18 cellular contexts compared by ENCODE assay signal in the genomic region with DNA sequence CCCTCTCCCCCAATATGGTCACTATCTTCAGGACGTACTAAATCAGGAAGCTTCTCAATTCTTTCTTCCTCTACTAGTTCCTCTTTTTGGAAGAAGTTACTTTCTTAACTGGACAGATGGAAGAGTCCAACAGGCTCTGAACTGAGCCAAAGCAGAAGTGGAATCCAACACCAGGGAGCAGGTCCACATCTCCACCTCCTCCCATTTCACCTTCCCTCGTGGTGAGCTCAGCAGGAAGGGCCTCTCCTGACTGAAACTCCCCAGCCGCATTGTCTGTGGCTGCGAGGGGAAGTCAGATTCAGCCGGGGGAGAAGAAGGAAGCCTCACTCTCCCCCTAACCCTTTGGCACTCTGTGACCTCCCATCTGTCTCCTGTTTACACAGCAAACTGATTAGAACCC.
DNase-seq lines count a peak whose midpoint lies in the region; ATAC-seq, FAIRE-seq and TF ChIP-seq lines count a peak whose summit lies in the region.
"Had no signal": no experiment of that assay in that cellular context is flagged by ENCODE, and none has a peak within 500 bp of the region (broad histone marks: within the 10 kb centered on the region; RNA-seq: fewer than 3 reads in every experiment).

No MANE protein-coding gene starts in this region.

- WGBS in right lobe of liver (ENCODE audit: insufficient coverage, low coverage, low lambda C conversion rate, missing lambda C conversion rate): 16% methylated on average over 4 of the region's 5 CpGs
- WGBS in HepG2 (ENCODE audit: low lambda C conversion rate): 5% methylated on average over 4 of the region's 5 CpGs
- WGBS in heart right ventricle, 2 donors: 46 to 48% methylated on average over 5 of the region's 5 CpGs

- in situ Hi-C loops in HepG2 (cut with HindIII; ENCODE audit: extremely low pct_ligation_motif_present, low pct_unique_long_range_greater_than_20kb): no loop called here

- no peak for DNase-seq in right lobe of liver
- DNase-seq in HepG2 (ENCODE audit: low spot score): no peak
- no peak for DNase-seq in heart right ventricle
- no peak for DNase-seq in NK-92 (lab: John Stamatoyannopoulos, UW; ENCODE audit: unreplicated experiment)
- no peak for DNase-seq in epidermal melanocyte (ENCODE audit: insufficient read length, low spot score)
- DNase-seq: activated CD8-positive, alpha-beta memory T cell treated with anti-CD3 and anti-CD28 coated beads, Interleukin-2, amount 50 U/mL, for 4 hours; NCI-H1417 treated with DMSO at 0.1 percent for 48 hours; NCI-H526; SJCRH30 had no signal

- H3K36me3 ChIP-seq in right lobe of liver (no peaks in the 10 kb centered on the region), HepG2 (replicated peaks in 1 of 2; ENCODE audit: control insufficient read depth in 1 of 2, insufficient read depth in 2 of 2, low read length in 2 of 2) (no peaks in the 10 kb centered on the region), OCI-LY3 (replicated peaks; ENCODE audit: low read depth, low read length) (peaks cover 13% of the 10 kb centered on the region), heart right ventricle (no peaks in the 10 kb centered on the region)
- H3K36me3 ChIP-seq: SJCRH30 had no signal

- H3K4me1 ChIP-seq in right lobe of liver (no peaks in the 10 kb centered on the region), HepG2 (ENCODE audit: insufficient read depth, low read length) (no peaks in the 10 kb centered on the region), OCI-LY3 (ENCODE audit: low read length) (peaks cover 26% of the 10 kb centered on the region), heart right ventricle (peaks cover 0 to 22% (median 0%) of the 10 kb centered on the region in 9 donors)
- H3K4me1 ChIP-seq: A549, SJCRH30 had no signal

- BruUV-seq in HepG2 (replicated peaks; lab: Mats Ljungman, UMichigan): no TSS peak

- H3K4me3 ChIP-seq in right lobe of liver: no peak overlapping the region
- no peak overlapping the region for H3K4me3 ChIP-seq in HepG2 (replicated peaks in 1 of 3; ENCODE audit: insufficient read depth in 1 of 3, low read depth in 2 of 3, low read length in 3 of 3)
- peak overlapping the region; percentile 5; the same call in 1 of the 2 replicates for H3K4me3 ChIP-seq in OCI-LY3 (ENCODE audit: low read length)
- peak overlapping the region in 1 of 10 donors; percentile 3 for H3K4me3 ChIP-seq in heart right ventricle
- H3K4me3 ChIP-seq: A549, hepatocyte, SJCRH30 had no signal

- TF ChIP-seq CTCF in right lobe of liver (IDR thresholded peaks at IDR 0.05) (no peak), HepG2 (CRISPR knock-in tag; IDR thresholded peaks at IDR 0.05) (no peak), OCI-LY3 (IDR thresholded peaks at IDR 0.05; ENCODE audit: low read depth, low read length) (no peak), heart right ventricle (IDR thresholded peaks at IDR 0.05) (no peak)

- H3K9ac ChIP-seq in HepG2 (ENCODE audit: insufficient read depth, low read depth, low read length): no peak overlapping the region
- no peak overlapping the region; the same call in 1 of the 2 replicates for H3K9ac ChIP-seq in OCI-LY3 (ENCODE audit: low read length)

- TF ChIP-seq EP300 in HepG2 (IDR thresholded peaks at IDR 0.05; ENCODE audit: low read depth in 2 of 2, low read length in 2 of 2) (no peak), HepG2 (CRISPR knock-in tag; IDR thresholded peaks at IDR 0.05; ENCODE audit: borderline replicate concordance) (no peak)

- intact Hi-C loops in right lobe of liver (cut with DNase I) (no loop called here), HepG2 (cut with micrococcal nuclease; ENCODE audit: unreplicated experiment) (no loop called here), heart right ventricle (cut with DNase I) (no loop called here)

- TF ChIP-seq POLR2A in right lobe of liver (IDR thresholded peaks at IDR 0.05) (no peak), HepG2 (IDR thresholded peaks at IDR 0.05; ENCODE audit: insufficient read depth in 1 of 2, low read depth in 2 of 2, low read length in 2 of 2) (no peak)

- no peak overlapping the region for H3K4me2 ChIP-seq in HepG2 (ENCODE audit: low read depth, low read length)
- peak overlapping the region; percentile 71 for H3K4me2 ChIP-seq in OCI-LY3 (ENCODE audit: low read length)
- H3K4me2 ChIP-seq: A549, hepatocyte had no signal

- ATAC-seq in right lobe of liver: peak; percentile 40 to 79 (median 64)
- ATAC-seq in HepG2: no peak
- ATAC-seq in heart right ventricle: peak in 6 of 8 donors; percentile 16 to 72 (median 46)
- ATAC-seq in GM21528 (IDR thresholded peaks at IDR 0.05; ENCODE audit: low FRiP score, unreplicated experiment): no peak
- no peak for ATAC-seq in GM21576 (IDR thresholded peaks at IDR 0.05; ENCODE audit: unreplicated experiment)
- ATAC-seq: A549; activated naive CD4-positive, alpha-beta T cell treated with anti-CD3 and anti-CD28 coated beads, Interleukin-2, amount 50 U/mL, for 72 hours; WTC11 had no signal

- H3K9me3 ChIP-seq in right lobe of liver: no peaks in the 10 kb centered on the region
- H3K9me3 ChIP-seq in HepG2 (ENCODE audit: low read length): no peaks in the 10 kb centered on the region
- H3K9me3 ChIP-seq in OCI-LY3 (ENCODE audit: insufficient read depth, low read length): peaks cover 11% of the 10 kb centered on the region; the same call in 1 of the 2 replicates
- H3K9me3 ChIP-seq in heart right ventricle: no peaks in the 10 kb centered on the region
- H3K9me3 ChIP-seq: A549, SJCRH30 had no signal

- CTCF ChIA-PET in HepG2 (lab: Yijun Ruan, JAX; ENCODE audit: low intra/inter-chr PET ratio, low total read pairs): no interaction called here

- H4K20me1 ChIP-seq in HepG2 (ENCODE audit: insufficient read depth, low read length): no peaks in the 10 kb centered on the region
- H4K20me1 ChIP-seq in OCI-LY3 (ENCODE audit: insufficient read depth, low read length): no peaks in the 10 kb centered on the region

- no peak for FAIRE-seq in HepG2 (lab: Jason Lieb, UNC)
- FAIRE-seq: A549, H1 had no signal

- POLR2A ChIA-PET in HepG2 (lab: Yijun Ruan, JAX): no interaction called here

- H2AFZ ChIP-seq in HepG2 (ENCODE audit: low read length) (no peak overlapping the region), OCI-LY3 (ENCODE audit: low read depth, low read length) (peak overlapping the region; percentile 76; the same call in 1 of the 2 replicates)
- H2AFZ ChIP-seq: hepatocyte had no signal

- no peak for TF ChIP-seq RAD21 in HepG2 (CRISPR knock-in tag; IDR thresholded peaks at IDR 0.05)

- H3K27ac ChIP-seq in right lobe of liver: no peak overlapping the region
- H3K27ac ChIP-seq in HepG2 (ENCODE audit: extremely low read length, insufficient read depth, low read length): no peak overlapping the region
- peak overlapping the region; percentile 46; the same call in 1 of the 2 replicates for H3K27ac ChIP-seq in OCI-LY3 (ENCODE audit: low read length)
- H3K27ac ChIP-seq in heart right ventricle: peak overlapping the region in 1 of 10 donors; percentile 41
- H3K27ac ChIP-seq: A549, epithelial cell of prostate, hepatocyte, SJCRH30 had no signal

- no peaks in the 10 kb centered on the region for H3K27me3 ChIP-seq in right lobe of liver
- no peaks in the 10 kb centered on the region for H3K27me3 ChIP-seq in HepG2 (ENCODE audit: control insufficient read depth in 1 of 2, insufficient read depth in 2 of 2, low read length in 2 of 2)
- no peaks in the 10 kb centered on the region for H3K27me3 ChIP-seq in OCI-LY3 (ENCODE audit: low read depth, low read length)
- no peaks in the 10 kb centered on the region for H3K27me3 ChIP-seq in heart right ventricle
- H3K27me3 ChIP-seq: hepatocyte, SJCRH30 had no signal

- no peaks in the 10 kb centered on the region for H3K79me2 ChIP-seq in HepG2 (ENCODE audit: insufficient read depth, low read length)
- H3K79me2 ChIP-seq in OCI-LY3 (ENCODE audit: low read length): no peaks in the 10 kb centered on the region
- H3K79me2 ChIP-seq: hepatocyte had no signal

TF ChIP-seq in HepG2, 621 proteins besides CTCF, POLR2A, EP300 and RAD21 (continues in another document):
- no peak for TF ChIP-seq TCF7 (IDR thresholded peaks at IDR 0.05; ENCODE audit: low read depth)
- no peak for TF ChIP-seq CAMTA2 (CRISPR knock-in tag; IDR thresholded peaks at IDR 0.05; ENCODE audit: borderline replicate concordance)
- no peak for TF ChIP-seq ZNF143 (CRISPR knock-in tag; IDR thresholded peaks at IDR 0.05)
- TF ChIP-seq PRDM10 (CRISPR knock-in tag; IDR thresholded peaks at IDR 0.05; ENCODE audit: low read depth): no peak
- no peak for TF ChIP-seq KAT8 (CRISPR knock-in tag; IDR thresholded peaks at IDR 0.05)
- TF ChIP-seq, protein P1, sequence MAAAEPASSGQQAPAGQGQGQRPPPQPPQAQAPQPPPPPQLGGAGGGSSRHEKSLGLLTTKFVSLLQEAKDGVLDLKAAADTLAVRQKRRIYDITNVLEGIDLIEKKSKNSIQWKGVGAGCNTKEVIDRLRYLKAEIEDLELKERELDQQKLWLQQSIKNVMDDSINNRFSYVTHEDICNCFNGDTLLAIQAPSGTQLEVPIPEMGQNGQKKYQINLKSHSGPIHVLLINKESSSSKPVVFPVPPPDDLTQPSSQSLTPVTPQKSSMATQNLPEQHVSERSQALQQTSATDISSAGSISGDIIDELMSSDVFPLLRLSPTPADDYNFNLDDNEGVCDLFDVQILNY (CRISPR knock-in tag; conservative IDR thresholded peaks at IDR 0.05): no peak

Comparison
In these comparisons a context has a peak if more than half of its experiments do, and no peak if none do; other contexts are left out.
1. ATAC-seq: peak in right lobe of liver (4 of 4) and heart right ventricle (6 of 8); none in HepG2 (single experiment), GM21528 (single experiment) and GM21576 (single experiment).